Comparison of ENCODE assay signal across 19 cellular contexts in genomic region chr1:35675773-35676172, GRCh38.
"Had no signal": no experiment of that assay in that cellular context is flagged by ENCODE, and none has a peak within 500 bp of the region (broad histone marks: within the 10 kb centered on the region; RNA-seq: fewer than 3 reads in every experiment).

No MANE protein-coding gene starts in this region.

- H3K27me3 ChIP-seq: ascending aorta had no signal

- H3K9me3 ChIP-seq: ascending aorta, left lung, neutrophil, tibial artery had no signal

- H3K27ac ChIP-seq: ascending aorta, foreskin keratinocyte, left lung, neutrophil, tibial artery had no signal

- FAIRE-seq: endothelial cell of umbilical vein, urothelium cell line had no signal

- H3K4me1 ChIP-seq: ascending aorta, foreskin keratinocyte, left lung, tibial artery had no signal

- DNase-seq: activated naive CD4-positive, alpha-beta T cell treated with anti-CD3 and anti-CD28 coated beads for 36 hours; activated naive CD8-positive, alpha-beta T cell treated with anti-CD3 and anti-CD28 coated beads, Interleukin-2, amount 50 U/mL, for 24 hours; cortex of kidney; effector CD8-positive, alpha-beta T cell; foreskin keratinocyte; left lung; naive thymus-derived CD8-positive, alpha-beta T cell; stimulated activated CD4-positive, alpha-beta T cell treated with anti-CD3 and anti-CD28 coated beads, Interleukin-4, amount 100 ng/mL, for 1 hour; stimulated activated naive B cell treated with anti-CD40 and anti-IgM and Interleukin-4, amounts not matched to agents 10 μg/mL and 1 μg/mL and 100 μg/mL, for 72 hours; SW 1271 had no signal

- H3K36me3 Mint-ChIP-seq: memory B cell; naive thymus-derived CD8-positive, alpha-beta T cell; stimulated activated naive B cell treated with anti-CD40 and anti-IgM and Interleukin-4, amounts not matched to agents 10 μg/mL and 1 μg/mL and 100 μg/mL, for 72 hours had no signal

- H3K4me1 Mint-ChIP-seq: activated naive CD8-positive, alpha-beta T cell treated with anti-CD3 and anti-CD28 coated beads, Interleukin-2, amount 50 U/mL, for 24 hours; activated T-helper 17 cell treated with anti-CD3 and anti-CD28 coated beads, Interleukin-2, amount 50 U/mL, for 72 hours; memory B cell; naive thymus-derived CD8-positive, alpha-beta T cell; stimulated activated naive B cell treated with anti-CD40 and anti-IgM and Interleukin-4, amounts not matched to agents 10 μg/mL and 1 μg/mL and 100 μg/mL, for 72 hours had no signal

- H3K4me3 Mint-ChIP-seq: activated naive CD4-positive, alpha-beta T cell treated with anti-CD3 and anti-CD28 coated beads for 36 hours; activated naive CD8-positive, alpha-beta T cell treated with anti-CD3 and anti-CD28 coated beads, Interleukin-2, amount 50 U/mL, for 24 hours; activated T-helper 17 cell treated with anti-CD3 and anti-CD28 coated beads, Interleukin-2, amount 50 U/mL, for 72 hours; memory B cell; naive thymus-derived CD8-positive, alpha-beta T cell; stimulated activated naive B cell treated with anti-CD40 and anti-IgM and Interleukin-4, amounts not matched to agents 10 μg/mL and 1 μg/mL and 100 μg/mL, for 72 hours; T-helper 2 cell treated with Interferon-gamma antibody and Interleukin-4, amounts not matched to agents 5 μg/mL and 100 μg/mL, for 36 hours had no signal

- H3K36me3 ChIP-seq: ascending aorta, left lung, neutrophil, tibial artery had no signal

- H3K4me3 ChIP-seq: ascending aorta, left lung, tibial artery had no signal

- H3K27ac Mint-ChIP-seq: activated naive CD4-positive, alpha-beta T cell treated with anti-CD3 and anti-CD28 coated beads for 36 hours; activated naive CD8-positive, alpha-beta T cell treated with anti-CD3 and anti-CD28 coated beads, Interleukin-2, amount 50 U/mL, for 24 hours; activated T-helper 17 cell treated with anti-CD3 and anti-CD28 coated beads, Interleukin-2, amount 50 U/mL, for 72 hours; memory B cell; naive thymus-derived CD8-positive, alpha-beta T cell; stimulated activated naive B cell treated with anti-CD40 and anti-IgM and Interleukin-4, amounts not matched to agents 10 μg/mL and 1 μg/mL and 100 μg/mL, for 72 hours; T-helper 2 cell treated with Interferon-gamma antibody and Interleukin-4, amounts not matched to agents 5 μg/mL and 100 μg/mL, for 36 hours had no signal

- H3K9me3 Mint-ChIP-seq: activated naive CD4-positive, alpha-beta T cell treated with anti-CD3 and anti-CD28 coated beads for 36 hours; activated naive CD8-positive, alpha-beta T cell treated with anti-CD3 and anti-CD28 coated beads, Interleukin-2, amount 50 U/mL, for 24 hours; activated T-helper 17 cell treated with anti-CD3 and anti-CD28 coated beads, Interleukin-2, amount 50 U/mL, for 72 hours; memory B cell; naive thymus-derived CD8-positive, alpha-beta T cell; stimulated activated naive B cell treated with anti-CD40 and anti-IgM and Interleukin-4, amounts not matched to agents 10 μg/mL and 1 μg/mL and 100 μg/mL, for 72 hours; T-helper 2 cell treated with Interferon-gamma antibody and Interleukin-4, amounts not matched to agents 5 μg/mL and 100 μg/mL, for 36 hours had no signal

- ATAC-seq: activated CD4-positive, CD25-positive, alpha-beta regulatory T cell treated with anti-CD3 and anti-CD28 coated beads, Interleukin-2, amount 50 U/mL, for 24 hours; activated naive CD8-positive, alpha-beta T cell treated with anti-CD3 and anti-CD28 coated beads, Interleukin-2, amount 50 U/mL, for 24 hours; activated T-helper 17 cell treated with anti-CD3 and anti-CD28 coated beads, Interleukin-2, amount 50 U/mL, for 72 hours; foreskin keratinocyte; left lung; naive thymus-derived CD8-positive, alpha-beta T cell; stimulated activated naive B cell treated with anti-CD40 and anti-IgM and Interleukin-4, amounts not matched to agents 10 μg/mL and 1 μg/mL and 100 μg/mL, for 72 hours had no signal
